ENCODE assay signal across 11 cellular contexts in genomic region chr19:35754365-35755139, GRCh38. TPM values are rescaled to one million over a fixed set of nuclear protein-coding genes. Genes with fewer than 3 reads are reported as not detected.
DNase-seq lines count a peak whose midpoint lies in the region; ATAC-seq and TF ChIP-seq lines count a peak whose summit lies in the region.
"Had no signal": no experiment of that assay in that cellular context is flagged by ENCODE, and none has a peak within 500 bp of the region (broad histone marks: within the 10 kb centered on the region; RNA-seq: fewer than 3 reads in every experiment).

No MANE protein-coding gene starts in this region.

- peak overlapping the region; percentile 8 for H3K18ac ChIP-seq in neuronal stem cell (ENCODE audit: low read length)

- no peak overlapping the region for H3K4me3 Mint-ChIP-seq in MCF 10A (ENCODE audit: unreplicated experiment)

- H3K4ac ChIP-seq in neuronal stem cell (ENCODE audit: low read length): no peak overlapping the region

- peaks cover 14% of the 10 kb centered on the region for H3K79me1 ChIP-seq in neuronal stem cell (ENCODE audit: low read depth, low read length)

- CTCF ChIA-PET in MCF 10A (lab: Yijun Ruan, JAX): no interaction called here

- H3K36me3 ChIP-seq in breast epithelium (peaks cover 4% of the 10 kb centered on the region), esophagus (ENCODE audit: control insufficient read depth in 2 of 2, insufficient read depth in 2 of 2, low read length in 1 of 2) (peaks cover 4 to 24% of the 10 kb centered on the region in 2 donors), neuronal stem cell (replicated peaks in 1 of 2; ENCODE audit: control insufficient read depth in 2 of 2, insufficient read depth in 2 of 2, low read length in 2 of 2) (peaks cover 10 to 33% of the 10 kb centered on the region in 2 donors), urinary bladder (ENCODE audit: insufficient read depth) (no peaks in the 10 kb centered on the region)

- H3K27me3 ChIP-seq in breast epithelium: no peaks in the 10 kb centered on the region
- H3K27me3 ChIP-seq in esophagus (ENCODE audit: control insufficient read depth in 1 of 2, insufficient read depth in 2 of 2, low read length in 2 of 2): no peaks in the 10 kb centered on the region
- peaks cover 0 to 13% (median 3%) of the 10 kb centered on the region in 3 experiments for H3K27me3 ChIP-seq in neuronal stem cell (ENCODE audit: control insufficient read depth in 3 of 3, insufficient read depth in 3 of 3, low read depth in 1 of 3, low read length in 3 of 3)
- H3K27me3 ChIP-seq: body of pancreas had no signal

- H3K9ac ChIP-seq in neuronal stem cell (ENCODE audit: low read depth, low read length, poor library complexity): peak overlapping the region; percentile 21

- no peak overlapping the region for H3K27ac Mint-ChIP-seq in MCF 10A (ENCODE audit: low read depth, unreplicated experiment)

- peaks cover 2 to 8% of the 10 kb centered on the region in 2 donors for H3K4me1 ChIP-seq in breast epithelium
- H3K4me1 ChIP-seq in esophagus (ENCODE audit: control insufficient read depth in 2 of 2, insufficient read depth in 2 of 2, low read length in 1 of 2): peaks cover 3 to 22% of the 10 kb centered on the region in 2 donors
- H3K4me1 ChIP-seq in neuronal stem cell (ENCODE audit: control insufficient read depth in 2 of 2, insufficient read depth in 1 of 2, low read depth in 1 of 2, low read length in 2 of 2): peaks cover 12 to 24% of the 10 kb centered on the region in 2 donors
- no peaks in the 10 kb centered on the region for H3K4me1 ChIP-seq in urinary bladder (ENCODE audit: insufficient read depth)

- peak overlapping the region in 2 of 3 donors; percentile 79 to 92 for H3K4me3 ChIP-seq in breast epithelium
- H3K4me3 ChIP-seq in esophagus (ENCODE audit: low read depth in 1 of 2, low read length in 2 of 2): no peak overlapping the region
- no peak overlapping the region for H3K4me3 ChIP-seq in neuronal stem cell (ENCODE audit: low read length in 2 of 2)
- H3K4me3 ChIP-seq in urinary bladder (ENCODE audit: low read depth, low read length): no peak overlapping the region
- H3K4me3 ChIP-seq: body of pancreas had no signal

- 76 to 79% methylated on average over 13 of the region's 13 CpGs for WGBS in esophagus, 2 donors
- no CpG with 5 or more reads among the region's 13 CpGs for WGBS in neuronal stem cell (ENCODE audit: extremely low coverage in 2 of 2, insufficient read length in 2 of 2, insufficient replicate concordance in 1 of 2), 2 donors
- 53% methylated on average over 13 of the region's 13 CpGs for WGBS in urinary bladder

- H3K27ac ChIP-seq in breast epithelium: peak overlapping the region; percentile 98
- peak overlapping the region; percentile 85 to 87 for H3K27ac ChIP-seq in esophagus (ENCODE audit: low read depth in 2 of 2, low read length in 1 of 2)
- no peak overlapping the region for H3K27ac ChIP-seq in neuronal stem cell (replicated peaks; ENCODE audit: low read length)
- H3K27ac ChIP-seq in urinary bladder (ENCODE audit: low read depth): peak overlapping the region; percentile 78

- no peak overlapping the region for H2AFZ ChIP-seq in neuronal stem cell (ENCODE audit: low read length)

- no peak overlapping the region for H3K14ac ChIP-seq in neuronal stem cell (ENCODE audit: low read length)

- H4K8ac ChIP-seq in neuronal stem cell (ENCODE audit: low read depth, low read length): no peak overlapping the region

- no peaks in the 10 kb centered on the region for H3K9me3 ChIP-seq in breast epithelium
- H3K9me3 ChIP-seq in esophagus (ENCODE audit: control insufficient read depth in 2 of 2, insufficient read depth in 1 of 2, low read depth in 1 of 2, low read length in 1 of 2): no peaks in the 10 kb centered on the region
- no peaks in the 10 kb centered on the region for H3K9me3 ChIP-seq in neuronal stem cell (replicated peaks in 1 of 2; ENCODE audit: control insufficient read depth in 2 of 2, insufficient read depth in 1 of 2, low read depth in 1 of 2, low read length in 2 of 2)
- H3K9me3 ChIP-seq: body of pancreas had no signal

- no peak for TF ChIP-seq POLR2A in breast epithelium (IDR thresholded peaks at IDR 0.05)

- no TSS peak for BruUV-seq in MCF 10A (replicated peaks; lab: Mats Ljungman, UMichigan)

- peaks cover 14% of the 10 kb centered on the region for H3K36me3 Mint-ChIP-seq in MCF 10A (ENCODE audit: insufficient read depth, unreplicated experiment)

- H2AK5ac ChIP-seq in neuronal stem cell (ENCODE audit: low read depth, low read length): peak overlapping the region; percentile 46

- TF ChIP-seq CTCF in breast epithelium (IDR thresholded peaks at IDR 0.05) (no peak), MCF 10A (IDR thresholded peaks at IDR 0.05; ENCODE audit: unreplicated experiment) (no peak)

- POLR2A ChIA-PET in MCF 10A (lab: Yijun Ruan, JAX): no interaction called here

- no peak overlapping the region for H3K4me2 ChIP-seq in neuronal stem cell (ENCODE audit: insufficient read depth, low read length, poor library complexity, severe bottlenecking)

- no peak overlapping the region for H2BK120ac ChIP-seq in neuronal stem cell (ENCODE audit: low read depth, low read length)

- no peak overlapping the region for H2BK15ac ChIP-seq in neuronal stem cell (ENCODE audit: low read length)

- no peaks in the 10 kb centered on the region for H3K27me3 Mint-ChIP-seq in MCF 10A (ENCODE audit: insufficient read depth, unreplicated experiment)

- no peak for DNase-seq in breast epithelium (ENCODE audit: low spot score in 2 of 2)
- DNase-seq in MCF 10A (ENCODE audit: unreplicated experiment): no peak
- DNase-seq in neuronal stem cell (ENCODE audit: low spot score): no peak
- DNase-seq in activated CD4-positive, CD25-positive, alpha-beta regulatory T cell (lab: John Stamatoyannopoulos, UW): no peak
- no peak for DNase-seq in NCI-H187 (lab: John Stamatoyannopoulos, UW)
- DNase-seq: Karpas-422, nucleus accumbens had no signal

- no peak overlapping the region for H2BK12ac ChIP-seq in neuronal stem cell (ENCODE audit: low read length)

- H3K23ac ChIP-seq in neuronal stem cell (ENCODE audit: low read depth, low read length, poor library complexity): no peak overlapping the region

- H2BK5ac ChIP-seq in neuronal stem cell (ENCODE audit: low read length): no peak overlapping the region

- no peak for ATAC-seq in GM19395 (IDR thresholded peaks at IDR 0.05; ENCODE audit: unreplicated experiment)
- ATAC-seq: body of pancreas had no signal

- intact Hi-C loops in breast epithelium (cut with DNase I; ENCODE audit: low total_unique reads): no loop called here
- intact Hi-C loops in MCF 10A (cut with micrococcal nuclease): no loop called here

- H4K91ac ChIP-seq in neuronal stem cell (ENCODE audit: low read depth, low read length, poor library complexity): no peak overlapping the region

- no peaks in the 10 kb centered on the region for H3K9me3 Mint-ChIP-seq in MCF 10A (ENCODE audit: unreplicated experiment)

- H3K4me1 Mint-ChIP-seq in MCF 10A (ENCODE audit: insufficient read depth, unreplicated experiment): peaks cover 11% of the 10 kb centered on the region

RNA-seq across cellular contexts. Expression of gene HSPB6, which starts 2.3 kb away (rescaled TPM):
- total RNA-seq in breast epithelium: 100 to 1,000 TPM in 1 of 3 donors, 10 to 100 TPM in 2; 31.0 to 144 (median 81.9) TPM
- 0.21 TPM in 1 of 2 replicates, not detected in the other for total RNA-seq in MCF 10A (2022)
- 10 to 100 TPM; 12.5 to 18.3 TPM for polyA plus RNA-seq in esophagus
- 2.6 TPM for polyA plus RNA-seq in neuronal stem cell (2013, experiment 1 of 2)
- 2.4 TPM for polyA plus RNA-seq in neuronal stem cell (2013, experiment 2 of 2)
- 25.4 TPM for total RNA-seq in urinary bladder
- 657 TPM for polyA plus RNA-seq in urinary bladder

RNA-seq across cellular contexts. Expression of gene PROSER3, which starts 3.4 kb away (rescaled TPM):
- total RNA-seq in breast epithelium (1 to 10 TPM; 5.7 to 6.4 (median 6.2) TPM), MCF 10A (2022) (33.8 and 37.3 TPM in 2 replicates), urinary bladder (6.8 TPM)
- polyA plus RNA-seq in esophagus (10 to 100 TPM in 1 of 2 donors, 1 to 10 TPM in 1; 5.5 to 13.8 TPM), urinary bladder (12.2 TPM)
- polyA plus RNA-seq in neuronal stem cell (2013, experiment 1 of 2): 36.6 TPM
- 35.2 TPM for polyA plus RNA-seq in neuronal stem cell (2013, experiment 2 of 2)

RNA-seq across cellular contexts. Expression of gene LIN37, which starts 6.2 kb away (rescaled TPM):
- total RNA-seq in breast epithelium (10 to 100 TPM; 12.8 to 15.4 (median 14.2) TPM), MCF 10A (2022) (19.6 and 24.6 TPM in 2 replicates), urinary bladder (5.4 TPM)
- polyA plus RNA-seq in esophagus (10 to 100 TPM; 10.6 to 20.9 TPM), urinary bladder (18.8 TPM)
- 5.9 TPM for polyA plus RNA-seq in neuronal stem cell (2013, experiment 1 of 2)
- polyA plus RNA-seq in neuronal stem cell (2013, experiment 2 of 2): 5.2 TPM

RNA-seq across cellular contexts. Expression of gene PSENEN, which starts 9.1 kb away (rescaled TPM):
- 10 to 100 TPM; 37.4 to 54.1 (median 54.0) TPM for total RNA-seq in breast epithelium
- 65.0 and 86.9 TPM in 2 replicates for total RNA-seq in MCF 10A (2022)
- polyA plus RNA-seq in esophagus: 100 to 1,000 TPM in 1 of 2 donors, 10 to 100 TPM in 1; 62.5 to 128 TPM
- polyA plus RNA-seq in neuronal stem cell (2013, experiment 1 of 2): 84.6 TPM
- 82.8 TPM for polyA plus RNA-seq in neuronal stem cell (2013, experiment 2 of 2)
- total RNA-seq in urinary bladder: 13.7 TPM
- 49.2 TPM for polyA plus RNA-seq in urinary bladder

RNA-seq across cellular contexts. Expression of gene U2AF1L4, which starts 9.3 kb away (rescaled TPM):
- total RNA-seq in breast epithelium (10 to 100 TPM; 15.7 to 37.5 (median 19.5) TPM), MCF 10A (2022) (32.0 and 37.5 TPM in 2 replicates), urinary bladder (9.6 TPM)
- polyA plus RNA-seq in esophagus (10 to 100 TPM; 17.4 to 43.4 TPM), urinary bladder (25.3 TPM)
- polyA plus RNA-seq in neuronal stem cell (2013, experiment 1 of 2): 13.5 TPM
- polyA plus RNA-seq in neuronal stem cell (2013, experiment 2 of 2): 14.3 TPM

Comparison
In these comparisons a context has a peak if more than half of its experiments do, and no peak if none do; other contexts are left out.
1. RNA of gene HSPB6, which starts 2.3 kb away (total RNA-seq): 31.0 to 144 TPM in breast epithelium and 25.4 TPM in urinary bladder (single experiment); 0.21 TPM in MCF 10A; every median in the first group is over 10 times any median in the second.
2. H3K4me3 ChIP-seq: peak in breast epithelium (2 of 3); none in esophagus (0 of 2), neuronal stem cell (0 of 2) and urinary bladder (single experiment).